In the genomic region with DNA sequence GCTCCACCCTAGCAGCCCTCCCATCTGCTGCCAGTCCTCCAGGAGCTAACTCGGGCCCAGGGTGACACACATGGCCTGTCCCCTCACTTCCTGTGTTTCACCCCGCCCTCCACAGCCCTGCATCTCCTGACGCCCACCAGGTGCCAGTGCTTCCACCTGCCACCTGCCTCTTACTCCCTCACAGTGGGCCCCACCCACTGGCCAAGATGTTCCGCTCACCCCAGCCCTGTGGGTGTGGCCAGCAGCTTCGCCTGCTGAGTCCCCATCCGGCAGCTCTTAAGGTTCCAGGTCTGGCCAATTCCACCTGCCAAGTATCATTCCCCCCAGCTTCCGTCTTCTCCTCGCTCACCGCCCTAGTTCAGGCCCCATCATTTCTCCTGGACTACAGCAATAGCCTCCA, we compare ENCODE assay signal across 15 cellular contexts.
"Had no signal": no experiment of that assay in that cellular context is flagged by ENCODE, and none has a peak within 500 bp of the region (broad histone marks: within the 10 kb centered on the region; RNA-seq: fewer than 3 reads in every experiment).

No MANE protein-coding gene starts in this region.

- H3K4me3 ChIP-seq: coronary artery, hepatocyte, skin epidermis had no signal

- DNase-seq: activated CD4-positive, alpha-beta T cell treated with anti-CD3 and anti-CD28 coated beads, Interleukin-2, amount 50 U/mL, for 1 hour; activated naive CD4-positive, alpha-beta T cell treated with Interleukin-2 at 50 U/mL for 16 hours; activated T-cell treated with anti-CD3 and anti-CD28 coated beads for 4 hours; anterior cingulate cortex; brain microvascular endothelial cell; left ventricle myocardium superior; nephron progenitor cell; occipital lobe; right cardiac atrium; stimulated activated naive CD8-positive, alpha-beta T cell treated with anti-CD3 and anti-CD28 coated beads, Interleukin-15, Interleukin-2, amounts not matched to agents 100 U/mL and 50 U/mL, for 24 hours had no signal

- ATAC-seq: activated CD4-positive, CD25-positive, alpha-beta regulatory T cell treated with anti-CD3 and anti-CD28 coated beads, Interleukin-2, amount 50 U/mL, for 24 hours; esophagus mucosa; left ventricle myocardium superior; right cardiac atrium; stimulated activated naive CD8-positive, alpha-beta T cell treated with anti-CD3 and anti-CD28 coated beads, Interleukin-15, Interleukin-2, amounts not matched to agents 100 U/mL and 50 U/mL, for 24 hours had no signal

- H3K36me3 ChIP-seq: brain microvascular endothelial cell had no signal
